In the genomic region with DNA sequence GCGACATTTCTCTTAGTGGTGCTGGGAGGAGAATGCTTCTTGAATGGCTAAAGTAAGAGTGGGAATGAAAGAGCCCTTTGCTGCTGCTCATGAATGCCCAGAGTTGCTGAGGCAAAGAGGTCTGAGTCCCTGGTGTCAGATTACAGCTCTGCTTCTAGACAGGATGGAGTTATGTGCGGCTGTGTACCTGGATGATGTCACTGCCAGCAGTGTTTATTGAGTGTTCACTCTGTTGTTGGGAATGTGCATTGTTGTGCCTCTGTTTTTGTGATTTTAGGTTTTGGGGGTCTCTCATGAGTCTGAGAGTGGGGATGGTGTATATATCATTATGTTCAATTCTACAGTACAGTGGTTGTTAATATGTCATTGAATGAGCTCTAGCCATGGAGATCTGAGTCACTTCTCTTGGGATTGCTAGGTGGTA, we compare ENCODE assay signal across 1 cellular context.
TF ChIP-seq lines count a peak whose summit lies in the region.

No MANE protein-coding gene starts in this region.

TF ChIP-seq in K562, 482 proteins besides CTCF, POLR2A, EP300 and RAD21 (continued from another document and continues in another):
- TF ChIP-seq, protein P1, sequence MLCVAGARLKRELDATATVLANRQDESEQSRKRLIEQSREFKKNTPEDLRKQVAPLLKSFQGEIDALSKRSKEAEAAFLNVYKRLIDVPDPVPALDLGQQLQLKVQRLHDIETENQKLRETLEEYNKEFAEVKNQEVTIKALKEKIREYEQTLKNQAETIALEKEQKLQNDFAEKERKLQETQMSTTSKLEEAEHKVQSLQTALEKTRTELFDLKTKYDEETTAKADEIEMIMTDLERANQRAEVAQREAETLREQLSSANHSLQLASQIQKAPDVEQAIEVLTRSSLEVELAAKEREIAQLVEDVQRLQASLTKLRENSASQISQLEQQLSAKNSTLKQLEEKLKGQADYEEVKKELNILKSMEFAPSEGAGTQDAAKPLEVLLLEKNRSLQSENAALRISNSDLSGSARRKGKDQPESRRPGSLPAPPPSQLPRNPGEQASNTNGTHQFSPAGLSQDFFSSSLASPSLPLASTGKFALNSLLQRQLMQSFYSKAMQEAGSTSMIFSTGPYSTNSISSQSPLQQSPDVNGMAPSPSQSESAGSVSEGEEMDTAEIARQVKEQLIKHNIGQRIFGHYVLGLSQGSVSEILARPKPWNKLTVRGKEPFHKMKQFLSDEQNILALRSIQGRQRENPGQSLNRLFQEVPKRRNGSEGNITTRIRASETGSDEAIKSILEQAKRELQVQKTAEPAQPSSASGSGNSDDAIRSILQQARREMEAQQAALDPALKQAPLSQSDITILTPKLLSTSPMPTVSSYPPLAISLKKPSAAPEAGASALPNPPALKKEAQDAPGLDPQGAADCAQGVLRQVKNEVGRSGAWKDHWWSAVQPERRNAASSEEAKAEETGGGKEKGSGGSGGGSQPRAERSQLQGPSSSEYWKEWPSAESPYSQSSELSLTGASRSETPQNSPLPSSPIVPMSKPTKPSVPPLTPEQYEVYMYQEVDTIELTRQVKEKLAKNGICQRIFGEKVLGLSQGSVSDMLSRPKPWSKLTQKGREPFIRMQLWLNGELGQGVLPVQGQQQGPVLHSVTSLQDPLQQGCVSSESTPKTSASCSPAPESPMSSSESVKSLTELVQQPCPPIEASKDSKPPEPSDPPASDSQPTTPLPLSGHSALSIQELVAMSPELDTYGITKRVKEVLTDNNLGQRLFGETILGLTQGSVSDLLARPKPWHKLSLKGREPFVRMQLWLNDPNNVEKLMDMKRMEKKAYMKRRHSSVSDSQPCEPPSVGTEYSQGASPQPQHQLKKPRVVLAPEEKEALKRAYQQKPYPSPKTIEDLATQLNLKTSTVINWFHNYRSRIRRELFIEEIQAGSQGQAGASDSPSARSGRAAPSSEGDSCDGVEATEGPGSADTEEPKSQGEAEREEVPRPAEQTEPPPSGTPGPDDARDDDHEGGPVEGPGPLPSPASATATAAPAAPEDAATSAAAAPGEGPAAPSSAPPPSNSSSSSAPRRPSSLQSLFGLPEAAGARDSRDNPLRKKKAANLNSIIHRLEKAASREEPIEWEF (CRISPR knock-in tag; IDR thresholded peaks at IDR 0.05), result no peak
- TF ChIP-seq FOXJ3 (CRISPR knock-in tag; IDR thresholded peaks at IDR 0.05) (no peak), XRCC4 (IDR thresholded peaks at IDR 0.05; ENCODE audit: extremely low read depth, insufficient read depth, insufficient read length) (no peak), JUN (IDR thresholded peaks at IDR 0.05; ENCODE audit: borderline replicate concordance, low read depth, low read length) (peak; percentile 79), JUN (CRISPR knock-in tag; IDR thresholded peaks at IDR 0.05; ENCODE audit: borderline replicate concordance) (no peak), MEIS2 (IDR thresholded peaks at IDR 0.05; ENCODE audit: partially characterized antibody) (peak; percentile 60), CSDE1 (IDR thresholded peaks at IDR 0.05) (no peak), NRF1 (conservative IDR thresholded peaks at IDR 0.05 in 1 of 2, IDR thresholded peaks at IDR 0.05 in 1 of 2) (peak; percentile 15 to 42; a peak in 3 of 4 replicates), SP1 (CRISPR knock-in tag; IDR thresholded peaks at IDR 0.05) (no peak), TAF15 (IDR thresholded peaks at IDR 0.05; ENCODE audit: low read depth, low read length) (no peak), CEBPG (CRISPR knock-in tag; IDR thresholded peaks at IDR 0.05) (no peak), CEBPG (tag; conservative IDR thresholded peaks at IDR 0.05 in 1 of 2, IDR thresholded peaks at IDR 0.05 in 1 of 2) (no peak), ZNF695 (CRISPR knock-in tag; IDR thresholded peaks at IDR 0.05) (no peak), JUND (IDR thresholded peaks at IDR 0.05; ENCODE audit: borderline replicate concordance, low read depth, low read length) (peak; percentile 83), JUND (tag; IDR thresholded peaks at IDR 0.05; ENCODE audit: borderline replicate concordance, low read depth, low read length) (peak; percentile 87; the same call in 1 of the 3 replicates), ZNF311 (CRISPR knock-in tag; IDR thresholded peaks at IDR 0.05) (no peak), ZNF445 (CRISPR knock-in tag; IDR thresholded peaks at IDR 0.05; ENCODE audit: low read depth) (no peak), NR4A1 (CRISPR knock-in tag; IDR thresholded peaks at IDR 0.05) (no peak), NR4A1 (tag; IDR thresholded peaks at IDR 0.05) (no peak), MAFG (tag; conservative IDR thresholded peaks at IDR 0.05) (no peak), CTBP1 (IDR thresholded peaks at IDR 0.05; ENCODE audit: borderline replicate concordance) (peak; percentile 95), ADNP (tag; IDR thresholded peaks at IDR 0.05) (no peak), ZEB2 (IDR thresholded peaks at IDR 0.05) (peak; percentile 95), JUNB (CRISPR knock-in tag; conservative IDR thresholded peaks at IDR 0.05) (no peak), GABPB2 (CRISPR knock-in tag; conservative IDR thresholded peaks at IDR 0.05) (no peak), SIX5 (IDR thresholded peaks at IDR 0.05; ENCODE audit: borderline replicate concordance in 1 of 2, insufficient read depth in 1 of 2, low read depth in 1 of 2, low read length in 2 of 2) (no peak), SOX6 (IDR thresholded peaks at IDR 0.05) (peak; percentile 33; the same call in 1 of the 2 replicates), BRCA1 (IDR thresholded peaks at IDR 0.05) (no peak), BRCA1 (CRISPR knock-in tag; IDR thresholded peaks at IDR 0.05) (no peak), FOXK2 (conservative IDR thresholded peaks at IDR 0.05 in 1 of 2, IDR thresholded peaks at IDR 0.05 in 1 of 2; ENCODE audit: low read depth in 2 of 2) (peak in 1 of 2 experiments; percentile 34; a peak in 2 of 4 replicates), ZNF431 (CRISPR knock-in tag; IDR thresholded peaks at IDR 0.05) (no peak), SMARCA4 (IDR thresholded peaks at IDR 0.05) (peak; percentile 45; the same call in 1 of the 2 replicates), ETV5 (CRISPR knock-in tag; IDR thresholded peaks at IDR 0.05; ENCODE audit: low read depth) (no peak), TCFL5 (CRISPR knock-in tag; conservative IDR thresholded peaks at IDR 0.05) (no peak), RBM14 (IDR thresholded peaks at IDR 0.05; ENCODE audit: borderline replicate concordance, insufficient read depth, low read depth, low read length) (no peak), PHF21A (IDR thresholded peaks at IDR 0.05; ENCODE audit: borderline replicate concordance, low read depth) (no peak), NFIC (IDR thresholded peaks at IDR 0.05) (no peak), HSF4 (CRISPR knock-in tag; IDR thresholded peaks at IDR 0.05; ENCODE audit: borderline replicate concordance) (no peak), ZFP36 (IDR thresholded peaks at IDR 0.05; ENCODE audit: low read depth, low read length, partially characterized antibody) (no peak), ETV1 (tag; conservative IDR thresholded peaks at IDR 0.05; ENCODE audit: low read depth) (no peak), PCBP1 (IDR thresholded peaks at IDR 0.05; ENCODE audit: low read depth, low read length, poor library complexity, severe bottlenecking) (no peak), ZNF253 (CRISPR knock-in tag; conservative IDR thresholded peaks at IDR 0.05) (no peak), TFAM (CRISPR knock-in tag; conservative IDR thresholded peaks at IDR 0.05) (no peak), ZNF165 (CRISPR knock-in tag; IDR thresholded peaks at IDR 0.05; ENCODE audit: borderline replicate concordance) (no peak), HDAC1 (IDR thresholded peaks at IDR 0.05) (peak in 1 of 2 experiments; percentile 55; a peak in 2 of 4 replicates), RHOXF2B (CRISPR knock-in tag; conservative IDR thresholded peaks at IDR 0.05) (no peak), ZNF408 (CRISPR knock-in tag; IDR thresholded peaks at IDR 0.05; ENCODE audit: low read depth) (no peak), TRIM24 (IDR thresholded peaks at IDR 0.05) (no peak)
- TF ChIP-seq, protein P2, sequence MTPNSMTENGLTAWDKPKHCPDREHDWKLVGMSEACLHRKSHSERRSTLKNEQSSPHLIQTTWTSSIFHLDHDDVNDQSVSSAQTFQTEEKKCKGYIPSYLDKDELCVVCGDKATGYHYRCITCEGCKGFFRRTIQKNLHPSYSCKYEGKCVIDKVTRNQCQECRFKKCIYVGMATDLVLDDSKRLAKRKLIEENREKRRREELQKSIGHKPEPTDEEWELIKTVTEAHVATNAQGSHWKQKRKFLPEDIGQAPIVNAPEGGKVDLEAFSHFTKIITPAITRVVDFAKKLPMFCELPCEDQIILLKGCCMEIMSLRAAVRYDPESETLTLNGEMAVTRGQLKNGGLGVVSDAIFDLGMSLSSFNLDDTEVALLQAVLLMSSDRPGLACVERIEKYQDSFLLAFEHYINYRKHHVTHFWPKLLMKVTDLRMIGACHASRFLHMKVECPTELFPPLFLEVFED (CRISPR knock-in tag; conservative IDR thresholded peaks at IDR 0.05), result no peak
- TF ChIP-seq, protein P3, sequence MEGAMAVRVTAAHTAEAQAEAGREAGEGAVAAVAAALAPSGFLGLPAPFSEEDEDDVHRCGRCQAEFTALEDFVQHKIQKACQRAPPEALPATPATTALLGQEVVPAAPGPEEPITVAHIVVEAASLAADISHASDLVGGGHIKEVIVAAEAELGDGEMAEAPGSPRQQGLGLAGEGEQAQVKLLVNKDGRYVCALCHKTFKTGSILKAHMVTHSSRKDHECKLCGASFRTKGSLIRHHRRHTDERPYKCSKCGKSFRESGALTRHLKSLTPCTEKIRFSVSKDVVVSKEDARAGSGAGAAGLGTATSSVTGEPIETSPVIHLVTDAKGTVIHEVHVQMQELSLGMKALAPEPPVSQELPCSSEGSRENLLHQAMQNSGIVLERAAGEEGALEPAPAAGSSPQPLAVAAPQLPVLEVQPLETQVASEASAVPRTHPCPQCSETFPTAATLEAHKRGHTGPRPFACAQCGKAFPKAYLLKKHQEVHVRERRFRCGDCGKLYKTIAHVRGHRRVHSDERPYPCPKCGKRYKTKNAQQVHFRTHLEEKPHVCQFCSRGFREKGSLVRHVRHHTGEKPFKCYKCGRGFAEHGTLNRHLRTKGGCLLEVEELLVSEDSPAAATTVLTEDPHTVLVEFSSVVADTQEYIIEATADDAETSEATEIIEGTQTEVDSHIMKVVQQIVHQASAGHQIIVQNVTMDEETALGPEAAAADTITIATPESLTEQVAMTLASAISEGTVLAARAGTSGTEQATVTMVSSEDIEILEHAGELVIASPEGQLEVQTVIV (CRISPR knock-in tag; IDR thresholded peaks at IDR 0.05; ENCODE audit: borderline replicate concordance), result no peak
- TF ChIP-seq, protein P4, sequence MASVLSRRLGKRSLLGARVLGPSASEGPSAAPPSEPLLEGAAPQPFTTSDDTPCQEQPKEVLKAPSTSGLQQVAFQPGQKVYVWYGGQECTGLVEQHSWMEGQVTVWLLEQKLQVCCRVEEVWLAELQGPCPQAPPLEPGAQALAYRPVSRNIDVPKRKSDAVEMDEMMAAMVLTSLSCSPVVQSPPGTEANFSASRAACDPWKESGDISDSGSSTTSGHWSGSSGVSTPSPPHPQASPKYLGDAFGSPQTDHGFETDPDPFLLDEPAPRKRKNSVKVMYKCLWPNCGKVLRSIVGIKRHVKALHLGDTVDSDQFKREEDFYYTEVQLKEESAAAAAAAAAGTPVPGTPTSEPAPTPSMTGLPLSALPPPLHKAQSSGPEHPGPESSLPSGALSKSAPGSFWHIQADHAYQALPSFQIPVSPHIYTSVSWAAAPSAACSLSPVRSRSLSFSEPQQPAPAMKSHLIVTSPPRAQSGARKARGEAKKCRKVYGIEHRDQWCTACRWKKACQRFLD (CRISPR knock-in tag; IDR thresholded peaks at IDR 0.05), result no peak
- TF ChIP-seq, protein P5, sequence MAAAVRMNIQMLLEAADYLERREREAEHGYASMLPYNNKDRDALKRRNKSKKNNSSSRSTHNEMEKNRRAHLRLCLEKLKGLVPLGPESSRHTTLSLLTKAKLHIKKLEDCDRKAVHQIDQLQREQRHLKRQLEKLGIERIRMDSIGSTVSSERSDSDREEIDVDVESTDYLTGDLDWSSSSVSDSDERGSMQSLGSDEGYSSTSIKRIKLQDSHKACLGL (CRISPR knock-in tag; IDR thresholded peaks at IDR 0.05; ENCODE audit: borderline replicate concordance, poor library complexity, severe bottlenecking), result no peak
- TF ChIP-seq, protein P6, sequence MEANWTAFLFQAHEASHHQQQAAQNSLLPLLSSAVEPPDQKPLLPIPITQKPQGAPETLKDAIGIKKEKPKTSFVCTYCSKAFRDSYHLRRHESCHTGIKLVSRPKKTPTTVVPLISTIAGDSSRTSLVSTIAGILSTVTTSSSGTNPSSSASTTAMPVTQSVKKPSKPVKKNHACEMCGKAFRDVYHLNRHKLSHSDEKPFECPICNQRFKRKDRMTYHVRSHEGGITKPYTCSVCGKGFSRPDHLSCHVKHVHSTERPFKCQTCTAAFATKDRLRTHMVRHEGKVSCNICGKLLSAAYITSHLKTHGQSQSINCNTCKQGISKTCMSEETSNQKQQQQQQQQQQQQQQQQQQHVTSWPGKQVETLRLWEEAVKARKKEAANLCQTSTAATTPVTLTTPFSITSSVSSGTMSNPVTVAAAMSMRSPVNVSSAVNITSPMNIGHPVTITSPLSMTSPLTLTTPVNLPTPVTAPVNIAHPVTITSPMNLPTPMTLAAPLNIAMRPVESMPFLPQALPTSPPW (CRISPR knock-in tag; IDR thresholded peaks at IDR 0.05), result no peak
- TF ChIP-seq, protein P7, sequence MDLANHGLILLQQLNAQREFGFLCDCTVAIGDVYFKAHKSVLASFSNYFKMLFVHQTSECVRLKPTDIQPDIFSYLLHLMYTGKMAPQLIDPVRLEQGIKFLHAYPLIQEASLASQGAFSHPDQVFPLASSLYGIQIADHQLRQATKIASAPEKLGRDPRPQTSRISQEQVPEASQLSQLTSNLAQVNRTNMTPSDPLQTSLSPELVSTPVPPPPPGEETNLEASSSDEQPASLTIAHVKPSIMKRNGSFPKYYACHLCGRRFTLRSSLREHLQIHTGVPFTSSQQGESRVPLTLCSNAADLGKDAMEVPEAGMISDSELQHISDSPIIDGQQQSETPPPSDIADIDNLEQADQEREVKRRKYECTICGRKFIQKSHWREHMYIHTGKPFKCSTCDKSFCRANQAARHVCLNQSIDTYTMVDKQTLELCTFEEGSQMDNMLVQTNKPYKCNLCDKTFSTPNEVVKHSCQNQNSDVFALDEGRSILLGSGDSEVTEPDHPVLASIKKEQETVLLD (IDR thresholded peaks at IDR 0.05), result no peak
- TF ChIP-seq, protein P8, sequence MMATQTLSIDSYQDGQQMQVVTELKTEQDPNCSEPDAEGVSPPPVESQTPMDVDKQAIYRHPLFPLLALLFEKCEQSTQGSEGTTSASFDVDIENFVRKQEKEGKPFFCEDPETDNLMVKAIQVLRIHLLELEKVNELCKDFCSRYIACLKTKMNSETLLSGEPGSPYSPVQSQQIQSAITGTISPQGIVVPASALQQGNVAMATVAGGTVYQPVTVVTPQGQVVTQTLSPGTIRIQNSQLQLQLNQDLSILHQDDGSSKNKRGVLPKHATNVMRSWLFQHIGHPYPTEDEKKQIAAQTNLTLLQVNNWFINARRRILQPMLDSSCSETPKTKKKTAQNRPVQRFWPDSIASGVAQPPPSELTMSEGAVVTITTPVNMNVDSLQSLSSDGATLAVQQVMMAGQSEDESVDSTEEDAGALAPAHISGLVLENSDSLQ (IDR thresholded peaks at IDR 0.05), result peak; percentile 55
